8 cellular contexts compared by ENCODE assay signal in the genomic region with DNA sequence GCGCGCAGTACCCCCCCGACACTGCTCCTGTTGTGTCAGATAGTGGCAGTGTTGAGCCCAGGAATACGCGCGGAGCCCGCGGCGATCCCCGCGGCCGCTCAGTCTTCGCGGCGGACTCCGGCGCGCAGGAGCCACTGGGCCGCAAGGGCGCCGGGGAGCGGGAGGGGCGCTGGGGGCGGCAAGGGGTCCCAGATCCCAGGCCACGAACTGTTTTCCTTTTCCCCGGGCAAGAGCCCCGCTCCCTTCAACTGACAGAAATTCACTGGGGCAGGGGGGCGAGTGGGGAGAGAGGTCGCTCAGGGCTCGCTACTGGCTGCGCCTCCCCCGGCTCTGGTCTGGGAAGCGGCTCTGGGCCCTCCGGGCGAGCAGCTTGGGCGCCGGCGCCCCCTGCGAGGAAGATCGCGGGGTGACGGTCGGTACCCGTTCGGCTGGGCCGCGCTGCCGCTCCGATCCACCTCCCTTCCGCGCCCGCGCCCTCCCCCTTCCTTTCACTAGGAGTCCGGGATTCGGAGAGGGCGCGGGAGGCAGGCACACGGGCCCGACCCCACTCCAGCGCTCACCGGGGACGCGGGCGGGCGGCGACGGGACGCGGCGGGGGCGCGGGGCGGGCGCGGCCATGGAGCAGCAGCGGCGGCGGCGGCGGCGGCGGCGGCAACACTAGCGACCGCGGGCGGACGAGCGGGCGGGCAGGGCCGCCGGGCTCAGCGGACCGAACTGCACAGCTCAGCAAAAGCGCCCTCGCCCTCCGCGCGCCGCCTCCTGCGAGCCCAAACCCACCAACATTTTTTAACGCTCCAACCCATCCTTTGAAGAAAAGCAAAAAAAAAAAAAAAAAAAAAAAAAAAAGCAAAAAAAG. TPM values are rescaled to one million over a fixed set of nuclear protein-coding genes. Genes with fewer than 3 reads are reported as not detected.
DNase-seq lines count a peak whose midpoint lies in the region; ATAC-seq, FAIRE-seq and TF ChIP-seq lines count a peak whose summit lies in the region.

No MANE protein-coding gene starts in this region.

- H3K79me2 ChIP-seq in hepatocyte = peaks cover 41% of the 10 kb centered on the region

- no peaks in the 10 kb centered on the region for H3K9me2 ChIP-seq in hepatocyte (replicated peaks; ENCODE audit: insufficient read depth)

- TF ChIP-seq POLR2A in GM12892 (IDR thresholded peaks at IDR 0.05; ENCODE audit: low read depth, low read length) = peak; percentile 55; the same call in 1 of the 2 replicates

- no peaks in the 10 kb centered on the region for H4K20me1 ChIP-seq in hepatocyte (ENCODE audit: insufficient read depth, poor library complexity, severe bottlenecking)

- peak; percentile 70 for DNase-seq in GM12892 (ENCODE audit: insufficient read length)
- DNase-seq in NCI-H1105 treated with DMSO at 0.1 percent for 48 hours (lab: John Stamatoyannopoulos, UW) = peak; percentile 86
- DNase-seq in T-helper 1 cell = peak; percentile 22 to 83 (median 42)
- peak; percentile 63 to 90 for DNase-seq in ascending aorta (ENCODE audit: low spot score in 2 of 2)
- DNase-seq in hepatocyte (ENCODE audit: low spot score) = peak; percentile 93
- DNase-seq in renal cortical epithelial cell (ENCODE audit: low read depth) = peak; percentile 61
- DNase-seq in LoVo (ENCODE audit: low spot score) = no peak

- peak; percentile 88 for FAIRE-seq in GM12892 (lab: Jason Lieb, UNC)

- H3K4me2 ChIP-seq in hepatocyte = peak overlapping the region; percentile 88

- no peaks in the 10 kb centered on the region for H3K27me3 ChIP-seq in ascending aorta
- H3K27me3 ChIP-seq in hepatocyte = no peaks in the 10 kb centered on the region

- H3K36me3 ChIP-seq in ascending aorta (no peaks in the 10 kb centered on the region), hepatocyte (replicated peaks; ENCODE audit: insufficient read depth, low read depth) (no peaks in the 10 kb centered on the region)

- H3K4me1 ChIP-seq in ascending aorta = peaks cover 0 to 17% of the 10 kb centered on the region in 2 donors
- peaks cover 16% of the 10 kb centered on the region for H3K4me1 ChIP-seq in hepatocyte (ENCODE audit: insufficient read depth)

- peak overlapping the region; percentile 52 for H2AFZ ChIP-seq in hepatocyte

- peak; percentile 89 for ATAC-seq in HG02678 (IDR thresholded peaks at IDR 0.05; ENCODE audit: unreplicated experiment)

- H3K9me3 ChIP-seq in ascending aorta (no peaks in the 10 kb centered on the region), hepatocyte (ENCODE audit: low read depth) (no peaks in the 10 kb centered on the region)

- H3K4me3 ChIP-seq in ascending aorta = peak overlapping the region; percentile 83 to 94
- H3K4me3 ChIP-seq in hepatocyte = peak overlapping the region; percentile 60

- WGBS in hepatocyte (ENCODE audit: low lambda C conversion rate, missing lambda C conversion rate) = under 1% methylated on average over 49 of the region's 102 CpGs

- intact Hi-C loops in ascending aorta (cut with DNase I) = loop anchor here (2.0 to 10.0 kb wide), 5 partner anchors 82 to 554 kb away; no protein-coding TSS in a partner anchor

- H3K27ac ChIP-seq in ascending aorta (peak overlapping the region; percentile 97 to 98), hepatocyte (peak overlapping the region; percentile 99)

- peak; percentile 62 to 81 (median 68) for TF ChIP-seq CTCF in ascending aorta (IDR thresholded peaks at IDR 0.05)
- TF ChIP-seq CTCF in hepatocyte (IDR thresholded peaks at IDR 0.05; ENCODE audit: poor library complexity) = peak; percentile 74

RNA-seq across cellular contexts. Expression of gene SETBP1, which starts 1.4 kb away (rescaled TPM):
- polyA plus RNA-seq in GM12892 (2012; ENCODE audit: missing spikeins) = 4.8 TPM
- total RNA-seq in ascending aorta (23.5 TPM), hepatocyte (20.1 and 21.1 TPM in 2 replicates), renal cortical epithelial cell (2.1 and 17.9 TPM in 2 replicates)
- 8.6 and 10.3 TPM in 2 replicates for polyA plus RNA-seq in hepatocyte
